In the genomic region with DNA sequence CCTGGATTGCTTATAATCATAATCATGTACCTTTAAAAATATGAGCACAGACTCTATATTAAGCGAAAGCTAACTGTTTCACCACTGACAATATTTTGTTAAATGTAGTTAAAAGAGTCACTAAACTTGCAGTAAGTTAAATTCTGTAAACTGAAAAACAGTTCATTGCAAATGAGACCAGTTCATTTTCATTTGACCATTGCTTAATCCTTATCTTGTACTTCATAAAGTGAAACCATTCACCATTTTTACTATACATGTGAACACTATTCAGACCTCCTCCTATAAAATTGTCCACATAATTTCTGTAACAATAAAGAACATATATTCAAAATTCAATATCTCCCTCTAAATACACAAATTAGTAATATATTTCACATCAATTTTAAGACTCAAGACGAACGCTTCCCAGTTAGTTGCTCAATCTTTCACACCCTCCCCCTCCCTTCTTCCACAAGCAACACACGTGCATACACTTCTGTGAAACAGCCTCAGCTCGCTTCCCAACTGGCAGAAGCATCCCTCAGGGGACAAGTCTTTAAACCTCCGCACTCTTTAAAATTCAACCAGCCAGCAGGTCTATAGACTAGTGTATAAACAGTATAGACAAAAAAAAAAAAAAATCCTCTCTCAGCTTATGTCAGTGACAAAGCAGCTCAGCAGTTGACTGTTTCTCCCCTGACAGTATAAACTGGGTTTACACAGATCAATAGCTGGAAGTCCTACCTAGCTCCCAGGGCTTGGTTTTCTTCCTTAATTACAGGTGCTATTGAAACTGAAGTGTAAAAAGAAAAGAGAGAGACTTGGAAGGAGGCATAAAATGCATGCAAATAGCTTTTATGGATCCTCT, we compare ENCODE assay signal across 8 cellular contexts.
DNase-seq lines count a peak whose midpoint lies in the region; ATAC-seq and TF ChIP-seq lines count a peak whose summit lies in the region.

No MANE protein-coding gene starts in this region.

- no peak overlapping the region for H3K27ac ChIP-seq in neural progenitor cell

- H3K9me3 ChIP-seq in neural progenitor cell (ENCODE audit: low read depth): no peaks in the 10 kb centered on the region

- H3F3A ChIP-seq in neural progenitor cell (ENCODE audit: low read depth): no peaks in the 10 kb centered on the region

- H3K4me1 Mint-ChIP-seq in neural progenitor cell: peaks cover 47% of the 10 kb centered on the region

- no peaks in the 10 kb centered on the region for H3K36me3 ChIP-seq in neural progenitor cell

- TF ChIP-seq CTCF in epithelial cell of esophagus (IDR thresholded peaks at IDR 0.05; ENCODE audit: insufficient read depth, low read depth, low read length, missing control alignments) (no peak), neural progenitor cell (IDR thresholded peaks at IDR 0.05) (no peak), GM13976 (IDR thresholded peaks at IDR 0.05; ENCODE audit: borderline replicate concordance, control extremely low read depth, extremely low read depth, insufficient read depth, missing control alignments) (no peak)

- H3K9me3 Mint-ChIP-seq in neural progenitor cell: no peaks in the 10 kb centered on the region

- DNase-seq in DMS 273 treated with DMSO at 0.1 percent for 48 hours (lab: John Stamatoyannopoulos, UW) (peak; percentile 38), NCI-H345 treated with DMSO at 0.1 percent for 48 hours (lab: John Stamatoyannopoulos, UW; ENCODE audit: unreplicated experiment) (peak; percentile 72), epithelial cell of esophagus (ENCODE audit: low read depth) (peak; percentile 45), neural progenitor cell (ENCODE audit: low spot score) (peak; percentile 29), GM13976 (ENCODE audit: low spot score) (no peak)

- no peaks in the 10 kb centered on the region for H3K79me2 ChIP-seq in neural progenitor cell (ENCODE audit: low read depth)

- H3K4me2 ChIP-seq in neural progenitor cell: peak overlapping the region; percentile 23

- H3K27me3 Mint-ChIP-seq in neural progenitor cell (ENCODE audit: insufficient read depth, low read depth): no peaks in the 10 kb centered on the region

- H3K4me3 Mint-ChIP-seq in neural progenitor cell: peak overlapping the region; percentile 8

- H3K4me3 ChIP-seq in epithelial cell of esophagus (ENCODE audit: low read length): no peak overlapping the region
- peak overlapping the region; percentile 14 for H3K4me3 ChIP-seq in neural progenitor cell

- in situ Hi-C loops in GM13976 (cut with MboI; ENCODE audit: low sequenced_read_pairs, unreplicated experiment): no loop called here

- peaks cover 46% of the 10 kb centered on the region for H3K4me1 ChIP-seq in neural progenitor cell

- H2AFZ ChIP-seq in neural progenitor cell (replicated peaks): no peak overlapping the region

- H3K27me3 ChIP-seq in neural progenitor cell: no peaks in the 10 kb centered on the region

- no peaks in the 10 kb centered on the region for H3K36me3 Mint-ChIP-seq in neural progenitor cell

- no peak overlapping the region for H3K9ac ChIP-seq in neural progenitor cell

- no peaks in the 10 kb centered on the region for H4K20me1 ChIP-seq in neural progenitor cell (ENCODE audit: low read depth)

- H3K27ac Mint-ChIP-seq in neural progenitor cell: peak overlapping the region; percentile 21

- no peak for ATAC-seq in GM18909 (IDR thresholded peaks at IDR 0.05; ENCODE audit: poor library complexity, unreplicated experiment)
- no peak for ATAC-seq in GM18511 (IDR thresholded peaks at IDR 0.05; ENCODE audit: unreplicated experiment)
- no peak for ATAC-seq in HG02623 (IDR thresholded peaks at IDR 0.05; ENCODE audit: unreplicated experiment)
